Comparison of ENCODE assay signal across 16 cellular contexts in genomic region chr1:18736958-18737357, GRCh38.
DNase-seq lines count a peak whose midpoint lies in the region; ATAC-seq, FAIRE-seq and TF ChIP-seq lines count a peak whose summit lies in the region.
"Had no signal": no experiment of that assay in that cellular context is flagged by ENCODE, and none has a peak within 500 bp of the region (broad histone marks: within the 10 kb centered on the region; RNA-seq: fewer than 3 reads in every experiment).

No MANE protein-coding gene starts in this region.

- no peaks in the 10 kb centered on the region for H3K79me2 ChIP-seq in H1 (ENCODE audit: control insufficient read depth in 1 of 2, insufficient read depth in 2 of 2, low read length in 2 of 2)
- H3K79me2 ChIP-seq in MM.1S (ENCODE audit: low read length), result no peaks in the 10 kb centered on the region

- no peaks in the 10 kb centered on the region for H3K9me3 Mint-ChIP-seq in activated CD4-positive, alpha-beta T cell treated with anti-CD3 and anti-CD28 coated beads, Interleukin-2, amount 10 ng/mL, durations not matched to agents 7 days and 5 days
- H3K9me3 Mint-ChIP-seq: CD4-positive, alpha-beta T cell; H9 had no signal

- H2BK20ac ChIP-seq in H1 (ENCODE audit: low read length), result no peak overlapping the region

- no peak overlapping the region for H3K4me3 ChIP-seq in right cardiac atrium (ENCODE audit: low read length)
- no peak overlapping the region for H3K4me3 ChIP-seq in H1 (ENCODE audit: extremely low read depth in 1 of 4, insufficient read depth in 2 of 4, low read depth in 3 of 4, low read length in 4 of 4)
- H3K4me3 ChIP-seq in neuronal stem cell (ENCODE audit: low read length in 2 of 2), result no peak overlapping the region
- H3K4me3 ChIP-seq in MM.1S (ENCODE audit: low read length), result no peak overlapping the region
- H3K4me3 ChIP-seq: BLaER1 treated with 17β-estradiol and CSF1 and Interleukin-3, amounts not matched to agents 10 nM and 100 nM; GM12878; GM23248 had no signal

- H4K8ac ChIP-seq in H1 (ENCODE audit: extremely low read depth, insufficient read depth, low read length) (peak overlapping the region; percentile 57), neuronal stem cell (ENCODE audit: low read depth, low read length) (no peak overlapping the region)

- H3K36me3 ChIP-seq in H1 (ENCODE audit: control insufficient read depth in 2 of 4, insufficient read depth in 4 of 4, low read length in 3 of 4), result no peaks in the 10 kb centered on the region
- H3K36me3 ChIP-seq in neuronal stem cell (replicated peaks in 1 of 2; ENCODE audit: control insufficient read depth in 2 of 2, insufficient read depth in 2 of 2, low read length in 2 of 2), result no peaks in the 10 kb centered on the region
- no peaks in the 10 kb centered on the region for H3K36me3 ChIP-seq in MM.1S (replicated peaks; ENCODE audit: insufficient read depth, low read length)
- H3K36me3 ChIP-seq: BLaER1 treated with 17β-estradiol and CSF1 and Interleukin-3, amounts not matched to agents 10 nM and 100 nM had no signal

- H2AFZ ChIP-seq in H1 (ENCODE audit: low read length), result no peak overlapping the region
- H2AFZ ChIP-seq in neuronal stem cell (ENCODE audit: low read length), result no peak overlapping the region
- no peak overlapping the region for H2AFZ ChIP-seq in MM.1S (ENCODE audit: low read length)
- H2AFZ ChIP-seq: GM23248 had no signal

- H4K20me1 ChIP-seq in H1 (replicated peaks in 1 of 2; ENCODE audit: control insufficient read depth in 1 of 2, insufficient read depth in 2 of 2, low read length in 2 of 2) (peaks cover 0 to 2% of the 10 kb centered on the region in 2 experiments), MM.1S (ENCODE audit: insufficient read depth, low read length) (no peaks in the 10 kb centered on the region)

- H3K23me2 ChIP-seq in H1 (ENCODE audit: low read depth, low read length), result 0 out of 2 replicates have a peak, but pooled peaks cover 1% of the 10 kb centered on the region

- H3K4me1 ChIP-seq in right cardiac atrium (ENCODE audit: control insufficient read depth, insufficient read depth, low read length), result no peaks in the 10 kb centered on the region
- H3K4me1 ChIP-seq in H1 (replicated peaks in 1 of 4; ENCODE audit: control insufficient read depth in 3 of 4, insufficient read depth in 4 of 4, low read length in 3 of 4), result no peaks in the 10 kb centered on the region; a peak in 1 of 7 replicates
- H3K4me1 ChIP-seq in neuronal stem cell (ENCODE audit: control insufficient read depth in 2 of 2, insufficient read depth in 1 of 2, low read depth in 1 of 2, low read length in 2 of 2), result peaks cover 0 to 20% of the 10 kb centered on the region in 2 donors
- H3K4me1 ChIP-seq in MM.1S (ENCODE audit: low read length), result no peaks in the 10 kb centered on the region
- H3K4me1 ChIP-seq: BLaER1 treated with 17β-estradiol and CSF1 and Interleukin-3, amounts not matched to agents 10 nM and 100 nM had no signal

- DNase-seq in cardiac septum (ENCODE audit: low spot score) (peak; percentile 47), right cardiac atrium (no peak), H1 (ENCODE audit: low read depth in 1 of 2, low spot score in 2 of 2) (no peak), neuronal stem cell (ENCODE audit: low spot score) (no peak), MM.1S (no peak)
- DNase-seq in activated T-cell treated with anti-CD3 and anti-CD28 coated beads, Interleukin-2, amount 50 U/mL, for 48 hours, result no peak
- no peak for DNase-seq in activated CD4-positive, alpha-beta T cell treated with anti-CD3 and anti-CD28 coated beads, Interleukin-2, amount 10 ng/mL, durations not matched to agents 7 days and 5 days
- DNase-seq: 8988T; Calu3; CD4-positive, alpha-beta T cell; DMS 273 treated with DMSO at 0.1 percent for 48 hours; GM23248; H9 had no signal

- H3K18ac ChIP-seq in H1 (ENCODE audit: extremely low read depth, low read length), result no peak overlapping the region
- peak overlapping the region; percentile 86 for H3K18ac ChIP-seq in neuronal stem cell (ENCODE audit: low read length)

- H4K91ac ChIP-seq in H1 (replicated peaks; ENCODE audit: insufficient read length, low read length) (no peak overlapping the region), neuronal stem cell (ENCODE audit: low read depth, low read length, poor library complexity) (no peak overlapping the region)

- POLR2A ChIA-PET in H1 (lab: Charles Lee; ENCODE audit: partially characterized antibody), result no interaction called here
- POLR2A ChIA-PET in activated CD4-positive, alpha-beta T cell treated with anti-CD3 and anti-CD28 coated beads, Interleukin-2, amount 10 ng/mL, durations not matched to agents 7 days and 5 days (lab: Charles Lee), result no interaction called here

- no peak for TF ChIP-seq EP300 in H1 (IDR thresholded peaks at IDR 0.05; ENCODE audit: borderline replicate concordance in 1 of 2, low read depth in 2 of 2, low read length in 2 of 2)

- 64% methylated on average over 6 of the region's 6 CpGs for WGBS in right cardiac atrium
- WGBS in H1 (ENCODE audit: extremely low coverage in 1 of 2, insufficient coverage in 1 of 2, insufficient read length in 1 of 2, insufficient replicate concordance in 2 of 2, low coverage in 1 of 2, low lambda C conversion rate in 2 of 2, missing lambda C conversion rate in 1 of 2), 2 experiments, result 86% methylated on average over 6 of the region's 6 CpGs; no CpG with 5 or more reads in 1 of the 2 experiments
- no CpG with 5 or more reads among the region's 6 CpGs for WGBS in neuronal stem cell (ENCODE audit: extremely low coverage in 2 of 2, insufficient read length in 2 of 2, insufficient replicate concordance in 1 of 2), 2 donors

- H3K27me3 Mint-ChIP-seq in activated CD4-positive, alpha-beta T cell treated with anti-CD3 and anti-CD28 coated beads, Interleukin-2, amount 10 ng/mL, durations not matched to agents 7 days and 5 days, result peaks cover 5% of the 10 kb centered on the region

- H3K4me2 ChIP-seq in H1 (ENCODE audit: insufficient read depth in 1 of 2, low read depth in 2 of 2, low read length in 2 of 2) (no peak overlapping the region), neuronal stem cell (ENCODE audit: insufficient read depth, low read length, poor library complexity, severe bottlenecking) (no peak overlapping the region), MM.1S (ENCODE audit: low read depth, low read length) (no peak overlapping the region)
- H3K4me2 ChIP-seq: BLaER1 treated with 17β-estradiol and CSF1 and Interleukin-3, amounts not matched to agents 10 nM and 100 nM had no signal

- H3F3A ChIP-seq in MM.1S (ENCODE audit: insufficient read depth, low read length), result no peaks in the 10 kb centered on the region

- H3K23ac ChIP-seq in H1 (ENCODE audit: insufficient read length) (no peak overlapping the region), neuronal stem cell (ENCODE audit: low read depth, low read length, poor library complexity) (no peak overlapping the region)

- ATAC-seq in right cardiac atrium, result no peak
- ATAC-seq: GM12878 had no signal

- no peak for TF ChIP-seq RAD21 in H1 (IDR thresholded peaks at IDR 0.05 in 1 of 2, conservative IDR thresholded peaks at IDR 0.05 in 1 of 2; ENCODE audit: low read depth in 2 of 2, low read length in 2 of 2)

- no peaks in the 10 kb centered on the region for H3K4me1 Mint-ChIP-seq in activated CD4-positive, alpha-beta T cell treated with anti-CD3 and anti-CD28 coated beads, Interleukin-2, amount 10 ng/mL, durations not matched to agents 7 days and 5 days

- no peaks in the 10 kb centered on the region for H3K9me2 ChIP-seq in MM.1S (replicated peaks; ENCODE audit: insufficient read depth, low read length)

- H3K4me3 Mint-ChIP-seq in activated CD4-positive, alpha-beta T cell treated with anti-CD3 and anti-CD28 coated beads, Interleukin-2, amount 10 ng/mL, durations not matched to agents 7 days and 5 days, result no peak overlapping the region
- H3K4me3 Mint-ChIP-seq: CD4-positive, alpha-beta T cell; H9 had no signal

- H3K36me3 Mint-ChIP-seq in activated CD4-positive, alpha-beta T cell treated with anti-CD3 and anti-CD28 coated beads, Interleukin-2, amount 10 ng/mL, durations not matched to agents 7 days and 5 days (ENCODE audit: low read depth), result no peaks in the 10 kb centered on the region

- FAIRE-seq in H1 (lab: Jason Lieb, UNC), result no peak
- FAIRE-seq: GM12878, GM18507 had no signal

- H2BK15ac ChIP-seq in H1 (ENCODE audit: low read length) (no peak overlapping the region), neuronal stem cell (ENCODE audit: low read length) (peak overlapping the region; percentile 23)

- H3K27ac ChIP-seq in right cardiac atrium (ENCODE audit: low read length), result no peak overlapping the region
- no peak overlapping the region for H3K27ac ChIP-seq in H1 (ENCODE audit: low read depth, low read length)
- no peak overlapping the region for H3K27ac ChIP-seq in neuronal stem cell (replicated peaks; ENCODE audit: low read length)
- H3K27ac ChIP-seq in MM.1S (ENCODE audit: low read length), result no peak overlapping the region
- H3K27ac ChIP-seq: BLaER1 treated with 17β-estradiol and CSF1 and Interleukin-3, amounts not matched to agents 10 nM and 100 nM; GM23248 had no signal

- H2BK5ac ChIP-seq in H1 (ENCODE audit: low read depth, low read length) (no peak overlapping the region), neuronal stem cell (ENCODE audit: low read length) (no peak overlapping the region)

- TF ChIP-seq POLR2A in H1 (IDR thresholded peaks at IDR 0.05; ENCODE audit: control extremely low read depth in 1 of 2, low read depth in 2 of 2, low read length in 2 of 2), result no peak

- H3K14ac ChIP-seq in H1 (ENCODE audit: insufficient read length), result no peak overlapping the region
- peak overlapping the region; percentile 86 for H3K14ac ChIP-seq in neuronal stem cell (ENCODE audit: low read length)

- H3K9ac ChIP-seq in H1 (replicated peaks in 1 of 4; ENCODE audit: extremely low read depth in 1 of 4, low read depth in 3 of 4, low read length in 3 of 4) (no peak overlapping the region), neuronal stem cell (ENCODE audit: low read depth, low read length, poor library complexity) (peak overlapping the region; percentile 64), MM.1S (ENCODE audit: low read length) (no peak overlapping the region)
- H3K9ac ChIP-seq: BLaER1 treated with 17β-estradiol and CSF1 and Interleukin-3, amounts not matched to agents 10 nM and 100 nM; GM23248 had no signal

- H3K27me3 ChIP-seq in right cardiac atrium (ENCODE audit: control insufficient read depth, insufficient read depth) (no peaks in the 10 kb centered on the region), H1 (replicated peaks in 1 of 4; ENCODE audit: control insufficient read depth in 3 of 4, extremely low read depth in 1 of 4, insufficient read depth in 3 of 4, low read length in 3 of 4) (peaks cover 0 to 4% (median 0%) of the 10 kb centered on the region in 4 experiments; a peak in 1 of 7 replicates), neuronal stem cell (ENCODE audit: control insufficient read depth in 3 of 3, insufficient read depth in 3 of 3, low read depth in 1 of 3, low read length in 3 of 3) (peaks cover 0 to 8% (median 0%) of the 10 kb centered on the region in 3 experiments), MM.1S (replicated peaks; ENCODE audit: insufficient read depth, low read length) (peaks cover 98% of the 10 kb centered on the region)
- H3K27me3 ChIP-seq: BLaER1 treated with 17β-estradiol and CSF1 and Interleukin-3, amounts not matched to agents 10 nM and 100 nM had no signal

- peak overlapping the region; percentile 10; the same call in 1 of the 2 replicates for H2BK12ac ChIP-seq in H1 (ENCODE audit: low read depth, low read length)
- H2BK12ac ChIP-seq in neuronal stem cell (ENCODE audit: low read length), result peak overlapping the region; percentile 95

- H3K79me1 ChIP-seq in H1 (ENCODE audit: low read depth, low read length) (no peaks in the 10 kb centered on the region), neuronal stem cell (ENCODE audit: low read depth, low read length) (no peaks in the 10 kb centered on the region)

- H4K5ac ChIP-seq in H1 (ENCODE audit: insufficient read length, low read depth, low read length), result no peak overlapping the region

- H3K9me3 ChIP-seq in right cardiac atrium (ENCODE audit: control insufficient read depth, low read length) (no peaks in the 10 kb centered on the region), H1 (ENCODE audit: insufficient read depth in 2 of 2, low read depth in 1 of 2, low read length in 1 of 2) (no peaks in the 10 kb centered on the region), neuronal stem cell (replicated peaks in 1 of 2; ENCODE audit: control insufficient read depth in 2 of 2, insufficient read depth in 1 of 2, low read depth in 1 of 2, low read length in 2 of 2) (no peaks in the 10 kb centered on the region), MM.1S (replicated peaks; ENCODE audit: insufficient read depth, low read length) (no peaks in the 10 kb centered on the region)
- H3K9me3 ChIP-seq: BLaER1 treated with 17β-estradiol and CSF1 and Interleukin-3, amounts not matched to agents 10 nM and 100 nM had no signal

- H3K4ac ChIP-seq in H1 (replicated peaks; ENCODE audit: insufficient read length, low read depth, low read length) (no peak overlapping the region), neuronal stem cell (ENCODE audit: low read length) (peak overlapping the region; percentile 7)

- no peak overlapping the region for H3K27ac Mint-ChIP-seq in activated CD4-positive, alpha-beta T cell treated with anti-CD3 and anti-CD28 coated beads, Interleukin-2, amount 10 ng/mL, durations not matched to agents 7 days and 5 days
- H3K27ac Mint-ChIP-seq: CD4-positive, alpha-beta T cell had no signal

- CTCF ChIA-PET in H1 (lab: Charles Lee; ENCODE audit: partially characterized antibody), result interaction anchor here (1.0 kb wide), 1 partner anchor 13 kb away, joined by 3 read pairs; no protein-coding TSS in a partner anchor
- CTCF ChIA-PET in activated CD4-positive, alpha-beta T cell treated with anti-CD3 and anti-CD28 coated beads, Interleukin-2, amount 10 ng/mL, durations not matched to agents 7 days and 5 days (lab: Charles Lee), result no interaction called here

- intact Hi-C loops in cardiac septum (cut with DNase I) (no loop called here), right cardiac atrium (cut with DNase I) (no loop called here)

- H2BK120ac ChIP-seq in H1 (replicated peaks; ENCODE audit: low read depth, low read length), result no peak overlapping the region
- H2BK120ac ChIP-seq in neuronal stem cell (ENCODE audit: low read depth, low read length), result no peak overlapping the region

- H2AK5ac ChIP-seq in H1 (ENCODE audit: low read depth, low read length) (peak overlapping the region; percentile 47; the same call in 1 of the 2 replicates), neuronal stem cell (ENCODE audit: low read depth, low read length) (no peak overlapping the region)

- no peak overlapping the region for H3K56ac ChIP-seq in H1 (replicated peaks; ENCODE audit: insufficient read length, low read depth, low read length)

- TF ChIP-seq CTCF in H1 (IDR thresholded peaks at IDR 0.05; ENCODE audit: control extremely low read depth in 1 of 3, insufficient read depth in 1 of 3, low read depth in 1 of 3, low read length in 3 of 3) (no peak), MM.1S (IDR thresholded peaks at IDR 0.05; ENCODE audit: low read length) (no peak)
